In genomic region chr11:4066960-4067359, GRCh38 we compare ENCODE assay signal across 1 cellular context.
TF ChIP-seq lines count a peak whose summit lies in the region.

No MANE protein-coding gene starts in this region.

TF ChIP-seq in HepG2, 621 proteins besides CTCF, POLR2A, EP300 and RAD21:
- TF ChIP-seq ZNF441 (CRISPR knock-in tag; IDR thresholded peaks at IDR 0.05; ENCODE audit: borderline replicate concordance) (no peak), REPIN1 (CRISPR knock-in tag; IDR thresholded peaks at IDR 0.05; ENCODE audit: borderline replicate concordance, low read depth) (no peak), SIX4 (CRISPR knock-in tag; IDR thresholded peaks at IDR 0.05) (no peak), SMYD3 (CRISPR knock-in tag; IDR thresholded peaks at IDR 0.05) (no peak), GATA4 (IDR thresholded peaks at IDR 0.05; ENCODE audit: borderline replicate concordance, low read depth) (no peak), PBX2 (CRISPR knock-in tag; IDR thresholded peaks at IDR 0.05) (no peak), SP5 (CRISPR knock-in tag; IDR thresholded peaks at IDR 0.05; ENCODE audit: borderline replicate concordance, low read depth) (no peak), NCOA5 (CRISPR knock-in tag; IDR thresholded peaks at IDR 0.05) (no peak), ZNF572 (CRISPR knock-in tag; IDR thresholded peaks at IDR 0.05) (no peak), TRIM24 (CRISPR knock-in tag; IDR thresholded peaks at IDR 0.05) (no peak), ZNF136 (CRISPR knock-in tag; IDR thresholded peaks at IDR 0.05; ENCODE audit: low read depth) (no peak), ZNF446 (CRISPR knock-in tag; IDR thresholded peaks at IDR 0.05) (no peak), KLF6 (CRISPR knock-in tag; IDR thresholded peaks at IDR 0.05) (no peak), GFI1 (CRISPR knock-in tag; IDR thresholded peaks at IDR 0.05; ENCODE audit: borderline replicate concordance) (no peak)
- TF ChIP-seq, protein P1, sequence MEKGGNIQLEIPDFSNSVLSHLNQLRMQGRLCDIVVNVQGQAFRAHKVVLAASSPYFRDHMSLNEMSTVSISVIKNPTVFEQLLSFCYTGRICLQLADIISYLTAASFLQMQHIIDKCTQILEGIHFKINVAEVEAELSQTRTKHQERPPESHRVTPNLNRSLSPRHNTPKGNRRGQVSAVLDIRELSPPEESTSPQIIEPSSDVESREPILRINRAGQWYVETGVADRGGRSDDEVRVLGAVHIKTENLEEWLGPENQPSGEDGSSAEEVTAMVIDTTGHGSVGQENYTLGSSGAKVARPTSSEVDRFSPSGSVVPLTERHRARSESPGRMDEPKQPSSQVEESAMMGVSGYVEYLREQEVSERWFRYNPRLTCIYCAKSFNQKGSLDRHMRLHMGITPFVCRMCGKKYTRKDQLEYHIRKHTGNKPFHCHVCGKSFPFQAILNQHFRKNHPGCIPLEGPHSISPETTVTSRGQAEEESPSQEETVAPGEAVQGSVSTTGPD (CRISPR knock-in tag; IDR thresholded peaks at IDR 0.05) = no peak
